In the genomic region with DNA sequence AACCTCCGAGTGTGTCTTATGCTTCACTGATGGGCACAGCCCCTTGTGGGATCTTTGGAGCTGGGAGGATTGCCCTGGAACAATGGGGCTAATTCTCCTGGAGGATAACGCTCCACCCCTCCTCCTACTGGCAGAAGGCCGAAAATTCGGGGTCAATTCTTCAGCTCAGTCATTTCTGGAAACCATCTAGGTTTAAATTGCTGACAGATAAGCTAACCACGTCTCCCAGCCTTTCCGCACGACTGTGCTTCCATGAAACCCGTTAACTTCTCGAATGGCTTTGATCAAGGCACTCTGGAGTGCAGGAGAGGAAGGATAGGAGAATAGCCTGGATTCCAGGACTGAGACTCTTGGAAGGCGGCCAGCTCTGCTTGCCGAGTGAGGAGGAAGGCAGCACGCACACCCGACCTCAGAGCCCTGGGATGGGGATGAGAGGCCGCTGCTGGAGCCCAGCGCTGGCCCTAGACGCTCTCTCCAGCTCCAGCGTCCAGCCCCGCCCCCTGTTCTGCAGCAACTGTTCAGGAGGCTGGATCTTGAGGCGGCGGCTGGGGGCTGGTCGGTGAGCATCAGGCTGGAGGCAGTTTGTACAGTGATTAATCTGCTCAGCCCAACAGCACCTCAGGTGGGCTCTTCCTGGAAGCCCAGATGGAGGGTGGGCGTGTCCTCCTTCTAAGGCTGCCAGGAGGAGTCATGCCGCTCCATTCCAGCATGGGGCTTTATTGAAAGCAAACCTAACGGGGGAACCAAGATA, we compare ENCODE assay signal across 9 cellular contexts.
DNase-seq lines count a peak whose midpoint lies in the region; ATAC-seq and TF ChIP-seq lines count a peak whose summit lies in the region.
"Had no signal": no experiment of that assay in that cellular context is flagged by ENCODE, and none has a peak within 500 bp of the region (broad histone marks: within the 10 kb centered on the region; RNA-seq: fewer than 3 reads in every experiment).

No MANE protein-coding gene starts in this region.

- no peak for TF ChIP-seq POLR2A in gastroesophageal sphincter (IDR thresholded peaks at IDR 0.05)

- no peaks in the 10 kb centered on the region for H3K27me3 Mint-ChIP-seq in glutamatergic neuron (ENCODE audit: unreplicated experiment)

- H3K4me1 Mint-ChIP-seq in glutamatergic neuron (ENCODE audit: low read depth, unreplicated experiment): peaks cover 2% of the 10 kb centered on the region

- no peaks in the 10 kb centered on the region for H3K9me3 ChIP-seq in gastroesophageal sphincter
- H3K9me3 ChIP-seq in psoas muscle: no peaks in the 10 kb centered on the region
- no peaks in the 10 kb centered on the region for H3K9me3 ChIP-seq in effector memory CD4-positive, alpha-beta T cell (ENCODE audit: control insufficient read depth, low read length)

- DNase-seq in DMS79 treated with DMSO at 0.1 percent for 48 hours (lab: John Stamatoyannopoulos, UW) (peak; percentile 83), RPMI7951 (ENCODE audit: low read depth) (peak; percentile 89), psoas muscle (peak; percentile 65 to 72), putamen (ENCODE audit: low spot score) (no peak), glutamatergic neuron (no peak)
- no peak for DNase-seq in effector memory CD4-positive, alpha-beta T cell
- DNase-seq: SHP77 treated with DMSO at 0.1 percent for 48 hours had no signal

- intact Hi-C loops in psoas muscle (cut with DNase I): no loop called here

- no peaks in the 10 kb centered on the region for H3K36me3 Mint-ChIP-seq in glutamatergic neuron (ENCODE audit: unreplicated experiment)

- TF ChIP-seq CTCF in gastroesophageal sphincter (IDR thresholded peaks at IDR 0.05): no peak
- TF ChIP-seq CTCF in psoas muscle (IDR thresholded peaks at IDR 0.05): no peak
- no peak for TF ChIP-seq CTCF in glutamatergic neuron (IDR thresholded peaks at IDR 0.05; ENCODE audit: partially characterized antibody, unreplicated experiment)

- no peaks in the 10 kb centered on the region for H3K9me3 Mint-ChIP-seq in glutamatergic neuron (ENCODE audit: unreplicated experiment)

- TF ChIP-seq EP300 in gastroesophageal sphincter (IDR thresholded peaks at IDR 0.05): no peak

- H3K36me3 ChIP-seq in gastroesophageal sphincter (no peaks in the 10 kb centered on the region), psoas muscle (ENCODE audit: insufficient read depth in 1 of 2, low read depth in 1 of 2) (no peaks in the 10 kb centered on the region)
- H3K36me3 ChIP-seq in effector memory CD4-positive, alpha-beta T cell (ENCODE audit: control insufficient read depth, insufficient read depth, low read length): no peaks in the 10 kb centered on the region

- H3K27ac ChIP-seq in gastroesophageal sphincter: peak overlapping the region in 3 of 4 donors; percentile 48 to 64 (median 56)
- H3K27ac ChIP-seq in psoas muscle: no peak overlapping the region
- no peak overlapping the region for H3K27ac ChIP-seq in effector memory CD4-positive, alpha-beta T cell (ENCODE audit: insufficient read depth, low read length, poor library complexity, severe bottlenecking)

- 8 to 19% methylated on average over 7 to 10 of the region's 24 CpGs for WGBS in gastroesophageal sphincter (ENCODE audit: low coverage in 1 of 2), 2 donors
- WGBS in psoas muscle, 3 donors: 11 to 24% (median 20%) methylated on average over 22 to 24 of the region's 24 CpGs

- peak; percentile 70 for ATAC-seq in gastroesophageal sphincter
- peak; percentile 32 to 56 (median 47) for ATAC-seq in psoas muscle
- no peak for ATAC-seq in GM21360 (IDR thresholded peaks at IDR 0.05; ENCODE audit: unreplicated experiment)

- H3K4me1 ChIP-seq in gastroesophageal sphincter (peaks cover 0 to 33% (median 18%) of the 10 kb centered on the region in 3 donors), psoas muscle (peaks cover 9% of the 10 kb centered on the region)
- H3K4me1 ChIP-seq in effector memory CD4-positive, alpha-beta T cell (ENCODE audit: control insufficient read depth, insufficient read depth, low read length, poor library complexity, severe bottlenecking): no peaks in the 10 kb centered on the region

- no peak overlapping the region for H3K4me3 Mint-ChIP-seq in glutamatergic neuron (ENCODE audit: unreplicated experiment)

- H3K27me3 ChIP-seq in gastroesophageal sphincter (no peaks in the 10 kb centered on the region), psoas muscle (ENCODE audit: insufficient read depth in 3 of 3, low read length in 2 of 3) (peaks cover 1 to 36% (median 3%) of the 10 kb centered on the region in 3 donors)
- no peaks in the 10 kb centered on the region for H3K27me3 ChIP-seq in effector memory CD4-positive, alpha-beta T cell (replicated peaks; ENCODE audit: control insufficient read depth, insufficient read depth, low read length, poor library complexity, severe bottlenecking)

- H3K27ac Mint-ChIP-seq in glutamatergic neuron (ENCODE audit: unreplicated experiment): no peak overlapping the region

- H3K4me3 ChIP-seq in gastroesophageal sphincter (peak overlapping the region in 1 of 2 donors; percentile 22), psoas muscle (peak overlapping the region; percentile 32)
- H3K4me3 ChIP-seq in effector memory CD4-positive, alpha-beta T cell (ENCODE audit: insufficient read depth, low read depth, low read length, poor library complexity, severe bottlenecking): no peak overlapping the region

Comparison
In these comparisons a context has a peak if more than half of its experiments do, and no peak if none do; other contexts are left out.
1. DNase-seq: peak in DMS79 treated with DMSO at 0.1 percent for 48 hours (single experiment), RPMI7951 (single experiment) and psoas muscle (2 of 2); none in putamen (single experiment), glutamatergic neuron (single experiment) and effector memory CD4-positive, alpha-beta T cell (0 of 3).
2. H3K27ac ChIP-seq: peak in gastroesophageal sphincter (3 of 4); none in psoas muscle (single experiment) and effector memory CD4-positive, alpha-beta T cell (single experiment).